Comparison of ENCODE assay signal across 9 cellular contexts in genomic region chr5:16455670-16456069, GRCh38. TPM values are rescaled to one million over a fixed set of nuclear protein-coding genes. Genes with fewer than 3 reads are reported as not detected.
DNase-seq lines count a peak whose midpoint lies in the region; ATAC-seq and TF ChIP-seq lines count a peak whose summit lies in the region.
"Had no signal": no experiment of that assay in that cellular context is flagged by ENCODE, and none has a peak within 500 bp of the region (broad histone marks: within the 10 kb centered on the region; RNA-seq: fewer than 3 reads in every experiment).

No MANE protein-coding gene starts in this region.

- H3K9ac ChIP-seq in BLaER1: no peak overlapping the region
- no peak overlapping the region for H3K9ac ChIP-seq in neuronal stem cell (ENCODE audit: low read depth, low read length, poor library complexity)

- peak overlapping the region; percentile 36; the same call in 1 of the 2 replicates for H3K4me2 ChIP-seq in BLaER1
- no peak overlapping the region for H3K4me2 ChIP-seq in neuronal stem cell (ENCODE audit: insufficient read depth, low read length, poor library complexity, severe bottlenecking)

- H2AK5ac ChIP-seq in neuronal stem cell (ENCODE audit: low read depth, low read length): no peak overlapping the region

- no peak overlapping the region for H4K8ac ChIP-seq in neuronal stem cell (ENCODE audit: low read depth, low read length)

- no peaks in the 10 kb centered on the region for H3K27me3 ChIP-seq in BLaER1
- no peaks in the 10 kb centered on the region for H3K27me3 ChIP-seq in left lung
- H3K27me3 ChIP-seq in MG63: no peaks in the 10 kb centered on the region
- H3K27me3 ChIP-seq in neuronal stem cell (ENCODE audit: control insufficient read depth in 3 of 3, insufficient read depth in 3 of 3, low read depth in 1 of 3, low read length in 3 of 3): no peaks in the 10 kb centered on the region
- no peaks in the 10 kb centered on the region for H3K27me3 ChIP-seq in WERI-Rb-1 (ENCODE audit: insufficient read depth, low read depth, severe bottlenecking)

- no peaks in the 10 kb centered on the region for H3K79me1 ChIP-seq in neuronal stem cell (ENCODE audit: low read depth, low read length)

- H3K4me1 ChIP-seq in BLaER1: peaks cover 7% of the 10 kb centered on the region
- peaks cover 10 to 32% of the 10 kb centered on the region in 2 donors for H3K4me1 ChIP-seq in left lung
- H3K4me1 ChIP-seq in neuronal stem cell (ENCODE audit: control insufficient read depth in 2 of 2, insufficient read depth in 1 of 2, low read depth in 1 of 2, low read length in 2 of 2): no peaks in the 10 kb centered on the region

- peaks cover 97% of the 10 kb centered on the region for H3K36me3 ChIP-seq in BLaER1
- H3K36me3 ChIP-seq in left lung: peaks cover 0 to 66% of the 10 kb centered on the region in 2 donors
- peaks cover 94% of the 10 kb centered on the region for H3K36me3 ChIP-seq in MG63
- H3K36me3 ChIP-seq in neuronal stem cell (replicated peaks in 1 of 2; ENCODE audit: control insufficient read depth in 2 of 2, insufficient read depth in 2 of 2, low read length in 2 of 2): peaks cover 14 to 95% of the 10 kb centered on the region in 2 donors
- peaks cover 93% of the 10 kb centered on the region for H3K36me3 ChIP-seq in WERI-Rb-1

- H2AFZ ChIP-seq in neuronal stem cell (ENCODE audit: low read length): no peak overlapping the region

- H3K23ac ChIP-seq in neuronal stem cell (ENCODE audit: low read depth, low read length, poor library complexity): no peak overlapping the region

- no peaks in the 10 kb centered on the region for H3K9me3 ChIP-seq in BLaER1
- no peaks in the 10 kb centered on the region for H3K9me3 ChIP-seq in left lung
- H3K9me3 ChIP-seq in MG63: no peaks in the 10 kb centered on the region
- H3K9me3 ChIP-seq in neuronal stem cell (replicated peaks in 1 of 2; ENCODE audit: control insufficient read depth in 2 of 2, insufficient read depth in 1 of 2, low read depth in 1 of 2, low read length in 2 of 2): no peaks in the 10 kb centered on the region
- H3K9me3 ChIP-seq in WERI-Rb-1 (ENCODE audit: severe bottlenecking): no peaks in the 10 kb centered on the region

- no peak overlapping the region for H3K18ac ChIP-seq in neuronal stem cell (ENCODE audit: low read length)

- no peak overlapping the region for H4K91ac ChIP-seq in neuronal stem cell (ENCODE audit: low read depth, low read length, poor library complexity)

- H2BK120ac ChIP-seq in neuronal stem cell (ENCODE audit: low read depth, low read length): no peak overlapping the region

- POLR2A ChIA-PET in activated B cell treated with CpG ODN at 0.5 μM for 24 hours (lab: Charles Lee): interaction anchor here (0.6 to 0.9 kb wide), 2 partner anchors 9 to 159 kb away, joined by 3 to 4 read pairs; no protein-coding TSS in a partner anchor

- H2BK5ac ChIP-seq in neuronal stem cell (ENCODE audit: low read length): no peak overlapping the region

- H3K27ac ChIP-seq in BLaER1 (no peak overlapping the region), left lung (peak overlapping the region; percentile 21 to 71), neuronal stem cell (replicated peaks; ENCODE audit: low read length) (no peak overlapping the region), WERI-Rb-1 (no peak overlapping the region)

- no peak overlapping the region for H3K4ac ChIP-seq in neuronal stem cell (ENCODE audit: low read length)

- H2BK15ac ChIP-seq in neuronal stem cell (ENCODE audit: low read length): no peak overlapping the region

- H3K36me3 Mint-ChIP-seq in activated B cell treated with CpG ODN at 0.5 μM for 24 hours (ENCODE audit: low read depth) (peaks cover 84% of the 10 kb centered on the region), type B pancreatic cell (peaks cover 17% of the 10 kb centered on the region)

- H3K27ac Mint-ChIP-seq in activated B cell treated with CpG ODN at 0.5 μM for 24 hours: peak overlapping the region; percentile 83
- H3K27ac Mint-ChIP-seq in type B pancreatic cell: no peak overlapping the region
- H3K27ac Mint-ChIP-seq: mesothelial cell of epicardium had no signal

- H2BK12ac ChIP-seq in neuronal stem cell (ENCODE audit: low read length): no peak overlapping the region

- peaks cover 41% of the 10 kb centered on the region for H3K4me1 Mint-ChIP-seq in activated B cell treated with CpG ODN at 0.5 μM for 24 hours
- H3K4me1 Mint-ChIP-seq in type B pancreatic cell (ENCODE audit: unreplicated experiment): peaks cover 6% of the 10 kb centered on the region
- H3K4me1 Mint-ChIP-seq: mesothelial cell of epicardium had no signal

- no peak overlapping the region for H3K14ac ChIP-seq in neuronal stem cell (ENCODE audit: low read length)

- ATAC-seq in GM19463 (IDR thresholded peaks at IDR 0.05; ENCODE audit: unreplicated experiment): peak; percentile 10
- ATAC-seq in activated B cell treated with CpG ODN at 0.5 μM for 24 hours (ENCODE audit: low read depth): peak; percentile 52
- no peak for ATAC-seq in left lung

- H3K9me3 Mint-ChIP-seq in activated B cell treated with CpG ODN at 0.5 μM for 24 hours (no peaks in the 10 kb centered on the region), type B pancreatic cell (no peaks in the 10 kb centered on the region)
- H3K9me3 Mint-ChIP-seq: mesothelial cell of epicardium had no signal

- peak overlapping the region; percentile 67 for H3K4me3 Mint-ChIP-seq in activated B cell treated with CpG ODN at 0.5 μM for 24 hours
- no peak overlapping the region for H3K4me3 Mint-ChIP-seq in type B pancreatic cell
- H3K4me3 Mint-ChIP-seq: mesothelial cell of epicardium had no signal

- H3K4me3 ChIP-seq in BLaER1 (no peak overlapping the region), left lung (no peak overlapping the region), MG63 (no peak overlapping the region), neuronal stem cell (ENCODE audit: low read length in 2 of 2) (no peak overlapping the region), WERI-Rb-1 (ENCODE audit: low read depth, low read length) (no peak overlapping the region)

- H4K20me1 ChIP-seq in BLaER1: peaks cover 89% of the 10 kb centered on the region

- no peaks in the 10 kb centered on the region for H3K27me3 Mint-ChIP-seq in activated B cell treated with CpG ODN at 0.5 μM for 24 hours
- H3K27me3 Mint-ChIP-seq in type B pancreatic cell: no peaks in the 10 kb centered on the region

- DNase-seq in activated B cell treated with CpG ODN at 0.5 μM for 24 hours: no peak
- DNase-seq in left lung: no peak
- DNase-seq in MG63: no peak
- DNase-seq in neuronal stem cell (ENCODE audit: low spot score): no peak
- no peak for DNase-seq in type B pancreatic cell (ENCODE audit: extremely low spot score, unreplicated experiment)
- no peak for DNase-seq in WERI-Rb-1

- CTCF ChIA-PET in activated B cell treated with CpG ODN at 0.5 μM for 24 hours (lab: Charles Lee): interaction anchor here (0.9 to 3.0 kb wide), 14 partner anchors 8 to 1350 kb away, joined by 3 to 23 read pairs (median 4); partner anchors contain the start of gene ZNF622

- intact Hi-C loops in activated B cell treated with CpG ODN at 0.5 μM for 24 hours (cut with micrococcal nuclease) (loop anchor here (1.0 kb wide), 1 partner anchor 10 kb away; the partner anchor contains the start of gene ZNF622), left lung (cut with DNase I) (no loop called here)

- WGBS in neuronal stem cell (ENCODE audit: extremely low coverage in 2 of 2, insufficient read length in 2 of 2, insufficient replicate concordance in 1 of 2), 2 donors: no CpG with 5 or more reads among the region's 5 CpGs

- TF ChIP-seq CTCF in activated B cell treated with CpG ODN at 0.5 μM for 24 hours (IDR thresholded peaks at IDR 0.05) (no peak), left lung (IDR thresholded peaks at IDR 0.05) (no peak), type B pancreatic cell (conservative IDR thresholded peaks at IDR 0.05) (no peak), WERI-Rb-1 (IDR thresholded peaks at IDR 0.05; ENCODE audit: low read depth, low read length) (no peak)

RNA-seq across cellular contexts. Expression of gene ZNF622, which starts 9.9 kb away (rescaled TPM):
- total RNA-seq in activated B cell treated with CpG ODN at 0.5 μM for 24 hours (35.5 and 39.5 TPM in 2 replicates), left lung (10 to 100 TPM; 24.2 to 29.5 TPM), type B pancreatic cell (ENCODE audit: low replicate concordance) (24.3 and 32.5 TPM in 2 replicates)
- 77.9 and 89.1 TPM in 2 replicates for total RNA-seq in MG63 (2014; rRNA removed; shearing (Covaris generic); ENCODE audit: low replicate concordance)
- 12.0 TPM for polyA plus RNA-seq in neuronal stem cell (2013, experiment 1 of 2)
- polyA plus RNA-seq in neuronal stem cell (2013, experiment 2 of 2): 12.0 TPM

Comparison
In these comparisons a context has a peak if more than half of its experiments do, and no peak if none do; other contexts are left out.
1. H3K27ac ChIP-seq: peak in left lung (2 of 2); none in BLaER1 (single experiment), neuronal stem cell (single experiment) and WERI-Rb-1 (single experiment).